ENCODE assay signal across 8 cellular contexts in genomic region chr5:128201065-128201926, GRCh38.
DNase-seq lines count a peak whose midpoint lies in the region; ATAC-seq and TF ChIP-seq lines count a peak whose summit lies in the region.

No MANE protein-coding gene starts in this region.

- DNase-seq in AG08395 (ENCODE audit: low spot score): peak; percentile 79
- peak; percentile 67 for DNase-seq in NCI-H226
- peak; percentile 89 for DNase-seq in activated CD4-positive, alpha-beta T cell treated with anti-CD3 and anti-CD28 coated beads for 48 hours
- peak; percentile 76 for DNase-seq in choroid plexus epithelial cell (ENCODE audit: low read depth)
- peak; percentile 83 to 94 for DNase-seq in left lung
- DNase-seq in stimulated activated CD4-positive, alpha-beta T cell treated with anti-CD3 and anti-CD28 coated beads, Interleukin-4, amount 100 ng/mL, for 1 hour: peak; percentile 85

- H3K4me3 ChIP-seq in choroid plexus epithelial cell (ENCODE audit: low read depth, low read length) (peak overlapping the region; percentile 23), left lung (peak overlapping the region in 1 of 2 donors; percentile 3)

- TF ChIP-seq CTCF in choroid plexus epithelial cell (conservative IDR thresholded peaks at IDR 0.05; ENCODE audit: low read depth, low read length): peak; percentile 71
- TF ChIP-seq CTCF in left lung (IDR thresholded peaks at IDR 0.05): peak; percentile 82 to 88

- intact Hi-C loops in left lung (cut with DNase I): loop anchor here in 1 of 2 donors (10.0 kb wide), 2 partner anchors 326 to 636 kb away; no protein-coding TSS in a partner anchor

- H3K27me3 ChIP-seq in left lung: no peaks in the 10 kb centered on the region

- peaks cover 0 to 14% of the 10 kb centered on the region in 2 donors for H3K4me1 ChIP-seq in left lung

- H3K27ac ChIP-seq in left lung: no peak overlapping the region

- ATAC-seq in GM18520 (IDR thresholded peaks at IDR 0.05; ENCODE audit: unreplicated experiment) (peak; percentile 97), HG03039 (IDR thresholded peaks at IDR 0.05; ENCODE audit: unreplicated experiment) (peak; percentile 95), left lung (peak; percentile 92)

- H3K9me3 ChIP-seq in left lung: no peaks in the 10 kb centered on the region

- no peaks in the 10 kb centered on the region for H3K36me3 ChIP-seq in left lung
